In the genomic region with DNA sequence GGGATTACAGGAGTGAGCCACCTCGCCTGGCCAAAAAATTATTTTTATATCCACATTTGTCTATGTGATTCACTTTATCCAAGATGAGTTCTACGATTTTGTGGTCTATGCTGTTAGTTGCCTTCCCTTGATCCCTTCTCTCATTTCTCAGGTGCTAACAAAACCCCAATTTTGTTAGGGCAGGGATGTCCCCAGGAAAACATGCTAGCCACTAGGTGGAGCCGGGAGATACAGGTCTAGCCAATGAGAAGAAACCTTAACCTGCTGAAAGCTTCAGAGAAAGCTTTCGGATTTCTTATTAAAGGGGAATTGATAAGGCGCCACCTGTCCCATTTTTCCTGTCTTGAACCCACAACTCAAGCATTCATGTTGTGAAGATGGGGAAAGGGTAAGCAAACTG, we compare ENCODE assay signal across 9 cellular contexts.
A peak's percentile ranks its signal among the peaks of the same experiment; 100 is the strongest.
DNase-seq lines count a peak whose midpoint lies in the region; ATAC-seq and TF ChIP-seq lines count a peak whose summit lies in the region.
"Had no signal": no experiment of that assay in that cellular context is flagged by ENCODE, and none has a peak within 500 bp of the region (broad histone marks: within the 10 kb centered on the region; RNA-seq: fewer than 3 reads in every experiment).

No MANE protein-coding gene starts in this region.

- no peaks in the 10 kb centered on the region for H3K4me1 Mint-ChIP-seq in WTC11

- H3K36me3 ChIP-seq in H7 (replicated peaks; ENCODE audit: control insufficient read depth, insufficient read depth, low read length): no peaks in the 10 kb centered on the region
- H3K36me3 ChIP-seq: HAP-1 had no signal

- peaks cover 20% of the 10 kb centered on the region for H3K9me3 Mint-ChIP-seq in WTC11

- H3K27ac Mint-ChIP-seq in WTC11: no peak overlapping the region

- H3K4me3 ChIP-seq in AG04449 (ENCODE audit: low read depth, low read length) (no peak overlapping the region), H7 (ENCODE audit: insufficient read depth, low read depth, low read length) (no peak overlapping the region)
- H3K4me3 ChIP-seq: HAP-1 had no signal

- peak; percentile 81 for ATAC-seq in WTC11
- ATAC-seq in GM18505 (IDR thresholded peaks at IDR 0.05; ENCODE audit: unreplicated experiment): no peak
- ATAC-seq in GM18861 (IDR thresholded peaks at IDR 0.05; ENCODE audit: unreplicated experiment): no peak

- POLR2A ChIA-PET in AG04449 (lab: Yijun Ruan, JAX) (no interaction called here), WTC11 (lab: Charles Lee) (no interaction called here)

- no peak for TF ChIP-seq POLR2A in erythroblast (IDR thresholded peaks at IDR 0.05; ENCODE audit: low read length)
- no peak for TF ChIP-seq POLR2A in GM18505 (IDR thresholded peaks at IDR 0.05; ENCODE audit: borderline replicate concordance, extremely low read depth, insufficient read depth, insufficient read length)

- CTCF ChIA-PET in AG04449 (lab: Yijun Ruan, JAX) (interaction anchor here (0.7 to 2.5 kb wide), 7 partner anchors 9 to 344 kb away, joined by 3 to 11 read pairs (median 4); no protein-coding TSS in a partner anchor), WTC11 (lab: Charles Lee) (interaction anchor here (0.7 to 1.5 kb wide), 12 partner anchors 22 to 567 kb away, joined by 3 to 6 read pairs (median 4); no protein-coding TSS in a partner anchor)

- H3K27me3 Mint-ChIP-seq in WTC11 (ENCODE audit: low read depth): no peaks in the 10 kb centered on the region

- no peaks in the 10 kb centered on the region for H3K27me3 ChIP-seq in H7 (ENCODE audit: control insufficient read depth, insufficient read depth, low read length)

- H3K4me3 Mint-ChIP-seq in WTC11: no peak overlapping the region

- DNase-seq in AG04449 (ENCODE audit: low read depth, low spot score) (no peak), H7 (peak; percentile 43), WTC11 (ENCODE audit: low spot score) (peak; percentile 63), erythroblast (lab: John Stamatoyannopoulos, UW) (peak; percentile 36 to 69), H4 (ENCODE audit: low spot score) (no peak)
- peak in 3 of 4 experiments; percentile 17 to 44 (median 40) for DNase-seq in stimulated activated CD4-positive, alpha-beta T cell treated with anti-CD3 and anti-CD28 coated beads, Interleukin-1b, Interleukin-23, amount 100 ng/mL, for 24 hours (ENCODE audit: low read depth in 4 of 4, low spot score in 1 of 4)

- H3K36me3 Mint-ChIP-seq in WTC11: no peaks in the 10 kb centered on the region; the same call in 1 of the 2 replicates

- TF ChIP-seq CTCF in AG04449 (IDR thresholded peaks at IDR 0.05; ENCODE audit: insufficient read depth, low read length, missing control alignments): peak; percentile 38
- TF ChIP-seq CTCF in WTC11 (IDR thresholded peaks at IDR 0.05): no peak

TF ChIP-seq in WTC11, 78 proteins besides CTCF, POLR2A, EP300 and RAD21:
- TF ChIP-seq SMAD4 (CRISPR knock-in tag; IDR thresholded peaks at IDR 0.05): no peak
- no peak for TF ChIP-seq E2F1 (CRISPR knock-in tag; IDR thresholded peaks at IDR 0.05)
- TF ChIP-seq, protein P1, sequence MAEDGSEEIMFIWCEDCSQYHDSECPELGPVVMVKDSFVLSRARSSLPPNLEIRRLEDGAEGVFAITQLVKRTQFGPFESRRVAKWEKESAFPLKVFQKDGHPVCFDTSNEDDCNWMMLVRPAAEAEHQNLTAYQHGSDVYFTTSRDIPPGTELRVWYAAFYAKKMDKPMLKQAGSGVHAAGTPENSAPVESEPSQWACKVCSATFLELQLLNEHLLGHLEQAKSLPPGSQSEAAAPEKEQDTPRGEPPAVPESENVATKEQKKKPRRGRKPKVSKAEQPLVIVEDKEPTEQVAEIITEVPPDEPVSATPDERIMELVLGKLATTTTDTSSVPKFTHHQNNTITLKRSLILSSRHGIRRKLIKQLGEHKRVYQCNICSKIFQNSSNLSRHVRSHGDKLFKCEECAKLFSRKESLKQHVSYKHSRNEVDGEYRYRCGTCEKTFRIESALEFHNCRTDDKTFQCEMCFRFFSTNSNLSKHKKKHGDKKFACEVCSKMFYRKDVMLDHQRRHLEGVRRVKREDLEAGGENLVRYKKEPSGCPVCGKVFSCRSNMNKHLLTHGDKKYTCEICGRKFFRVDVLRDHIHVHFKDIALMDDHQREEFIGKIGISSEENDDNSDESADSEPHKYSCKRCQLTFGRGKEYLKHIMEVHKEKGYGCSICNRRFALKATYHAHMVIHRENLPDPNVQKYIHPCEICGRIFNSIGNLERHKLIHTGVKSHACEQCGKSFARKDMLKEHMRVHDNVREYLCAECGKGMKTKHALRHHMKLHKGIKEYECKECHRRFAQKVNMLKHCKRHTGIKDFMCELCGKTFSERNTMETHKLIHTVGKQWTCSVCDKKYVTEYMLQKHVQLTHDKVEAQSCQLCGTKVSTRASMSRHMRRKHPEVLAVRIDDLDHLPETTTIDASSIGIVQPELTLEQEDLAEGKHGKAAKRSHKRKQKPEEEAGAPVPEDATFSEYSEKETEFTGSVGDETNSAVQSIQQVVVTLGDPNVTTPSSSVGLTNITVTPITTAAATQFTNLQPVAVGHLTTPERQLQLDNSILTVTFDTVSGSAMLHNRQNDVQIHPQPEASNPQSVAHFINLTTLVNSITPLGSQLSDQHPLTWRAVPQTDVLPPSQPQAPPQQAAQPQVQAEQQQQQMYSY (CRISPR knock-in tag; IDR thresholded peaks at IDR 0.05): no peak
- TF ChIP-seq ZNF138 (CRISPR knock-in tag; conservative IDR thresholded peaks at IDR 0.05): no peak
- no peak for TF ChIP-seq PRRX2 (CRISPR knock-in tag; IDR thresholded peaks at IDR 0.05)
- TF ChIP-seq TEAD1 (CRISPR knock-in tag; IDR thresholded peaks at IDR 0.05): no peak
- no peak for TF ChIP-seq NFATC4 (CRISPR knock-in tag; IDR thresholded peaks at IDR 0.05)
- TF ChIP-seq TEAD4 (CRISPR knock-in tag; IDR thresholded peaks at IDR 0.05): no peak
- no peak for TF ChIP-seq ZNF396 (CRISPR knock-in tag; IDR thresholded peaks at IDR 0.05; ENCODE audit: borderline replicate concordance)

Comparison
In these comparisons a context has a peak if more than half of its experiments do, and no peak if none do; other contexts are left out.
1. DNase-seq: peak in H7 (single experiment), WTC11 (single experiment), erythroblast (2 of 2) and stimulated activated CD4-positive, alpha-beta T cell treated with anti-CD3 and anti-CD28 coated beads, Interleukin-1b, Interleukin-23, amount 100 ng/mL, for 24 hours (3 of 4); none in AG04449 (single experiment) and H4 (single experiment).